Comparison of ENCODE assay signal across 8 cellular contexts in the genomic region with DNA sequence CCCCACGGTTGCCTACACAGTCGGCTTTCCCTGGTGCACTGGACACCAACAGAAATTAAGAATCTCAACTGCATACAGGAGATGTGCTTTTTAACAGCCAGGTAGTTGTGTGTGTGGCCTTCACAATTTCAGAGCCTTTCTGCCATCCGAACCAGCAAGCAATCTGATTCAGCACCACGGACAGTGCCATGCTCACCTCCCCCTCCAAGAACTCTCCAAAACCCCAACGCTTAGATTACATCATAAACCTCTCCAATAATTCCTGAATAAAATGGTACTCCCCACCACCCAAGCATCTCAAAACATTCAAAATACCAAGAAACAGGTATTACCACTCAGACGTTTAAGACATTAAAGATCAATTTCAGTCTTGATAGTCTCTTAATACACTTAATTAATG. TPM values are rescaled to one million over a fixed set of nuclear protein-coding genes. Genes with fewer than 3 reads are reported as not detected.
DNase-seq lines count a peak whose midpoint lies in the region; ATAC-seq and TF ChIP-seq lines count a peak whose summit lies in the region.

No MANE protein-coding gene starts in this region.

- no peaks in the 10 kb centered on the region for H3K36me3 ChIP-seq in neural progenitor cell
- H3K36me3 ChIP-seq in esophagus squamous epithelium: peaks cover 6 to 33% (median 7%) of the 10 kb centered on the region in 3 donors

- peaks cover 100% of the 10 kb centered on the region for H4K20me1 ChIP-seq in neural progenitor cell (ENCODE audit: low read depth)

- H3K4me2 ChIP-seq in neural progenitor cell: no peak overlapping the region

- peaks cover 5% of the 10 kb centered on the region for H3F3A ChIP-seq in neural progenitor cell (ENCODE audit: low read depth)

- no peak for TF ChIP-seq POLR2A in esophagus squamous epithelium (IDR thresholded peaks at IDR 0.05)

- intact Hi-C loops in esophagus squamous epithelium (cut with DNase I): no loop called here

- no peak overlapping the region for H3K4me3 ChIP-seq in neural progenitor cell
- no peak overlapping the region for H3K4me3 ChIP-seq in esophagus squamous epithelium

- 39 to 44% methylated on average over 6 of the region's 6 CpGs for WGBS in esophagus squamous epithelium, 2 donors

- TF ChIP-seq CTCF in neural progenitor cell (IDR thresholded peaks at IDR 0.05): no peak
- no peak for TF ChIP-seq CTCF in esophagus squamous epithelium (IDR thresholded peaks at IDR 0.05)

- DNase-seq in HCEC 1CT: peak; percentile 14
- peak; percentile 23 to 41 (median 27) for DNase-seq in T-helper 17 cell
- DNase-seq in dermis microvascular lymphatic vessel endothelial cell (ENCODE audit: low read depth in 2 of 2): peak; percentile 48 to 69
- peak; percentile 81 for DNase-seq in neural progenitor cell (ENCODE audit: low spot score)
- DNase-seq in NCI-H748 (lab: John Stamatoyannopoulos, UW; ENCODE audit: unreplicated experiment): no peak
- DNase-seq in COR-L47 (lab: John Stamatoyannopoulos, UW): no peak
- no peak for DNase-seq in esophagus squamous epithelium (lab: John Stamatoyannopoulos, UW)
- no peak for DNase-seq in stimulated activated naive B cell treated with anti-CD40 and anti-IgM and Interleukin-4, amounts not matched to agents 10 μg/mL and 1 μg/mL and 100 μg/mL, for 72 hours

- H3K4me3 Mint-ChIP-seq in T-helper 17 cell (no peak overlapping the region), neural progenitor cell (no peak overlapping the region)
- no peak overlapping the region for H3K4me3 Mint-ChIP-seq in stimulated activated naive B cell treated with anti-CD40 and anti-IgM and Interleukin-4, amounts not matched to agents 10 μg/mL and 1 μg/mL and 100 μg/mL, for 72 hours

- H3K36me3 Mint-ChIP-seq in T-helper 17 cell (ENCODE audit: low read depth): no peaks in the 10 kb centered on the region
- peaks cover 25% of the 10 kb centered on the region for H3K36me3 Mint-ChIP-seq in neural progenitor cell
- peaks cover 24 to 34% of the 10 kb centered on the region in 2 donors for H3K36me3 Mint-ChIP-seq in stimulated activated naive B cell treated with anti-CD40 and anti-IgM and Interleukin-4, amounts not matched to agents 10 μg/mL and 1 μg/mL and 100 μg/mL, for 72 hours

- H3K27me3 ChIP-seq in neural progenitor cell (no peaks in the 10 kb centered on the region), esophagus squamous epithelium (no peaks in the 10 kb centered on the region)

- H3K27ac ChIP-seq in neural progenitor cell (no peak overlapping the region), esophagus squamous epithelium (no peak overlapping the region)

- H3K27ac Mint-ChIP-seq in T-helper 17 cell (peak overlapping the region; percentile 12), neural progenitor cell (no peak overlapping the region)
- H3K27ac Mint-ChIP-seq in stimulated activated naive B cell treated with anti-CD40 and anti-IgM and Interleukin-4, amounts not matched to agents 10 μg/mL and 1 μg/mL and 100 μg/mL, for 72 hours: no peak overlapping the region

- ATAC-seq in T-helper 17 cell: no peak
- ATAC-seq in stimulated activated naive B cell treated with anti-CD40 and anti-IgM and Interleukin-4, amounts not matched to agents 10 μg/mL and 1 μg/mL and 100 μg/mL, for 72 hours (replicated peaks): no peak

- H3K9me3 Mint-ChIP-seq in neural progenitor cell: peaks cover 2% of the 10 kb centered on the region
- H3K9me3 Mint-ChIP-seq in stimulated activated naive B cell treated with anti-CD40 and anti-IgM and Interleukin-4, amounts not matched to agents 10 μg/mL and 1 μg/mL and 100 μg/mL, for 72 hours: no peaks in the 10 kb centered on the region

- no peak overlapping the region for H2AFZ ChIP-seq in neural progenitor cell (replicated peaks)

- H3K4me1 Mint-ChIP-seq in T-helper 17 cell (peaks cover 41% of the 10 kb centered on the region), neural progenitor cell (peaks cover 39% of the 10 kb centered on the region)
- H3K4me1 Mint-ChIP-seq in stimulated activated naive B cell treated with anti-CD40 and anti-IgM and Interleukin-4, amounts not matched to agents 10 μg/mL and 1 μg/mL and 100 μg/mL, for 72 hours: peaks cover 46 to 79% of the 10 kb centered on the region in 2 donors

- no peaks in the 10 kb centered on the region for H3K27me3 Mint-ChIP-seq in T-helper 17 cell
- H3K27me3 Mint-ChIP-seq in neural progenitor cell (ENCODE audit: insufficient read depth, low read depth): peaks cover 2% of the 10 kb centered on the region
- no peaks in the 10 kb centered on the region for H3K27me3 Mint-ChIP-seq in stimulated activated naive B cell treated with anti-CD40 and anti-IgM and Interleukin-4, amounts not matched to agents 10 μg/mL and 1 μg/mL and 100 μg/mL, for 72 hours

- H3K9me3 ChIP-seq in T-helper 17 cell (ENCODE audit: control insufficient read depth, low read length, poor library complexity, severe bottlenecking): no peaks in the 10 kb centered on the region
- no peaks in the 10 kb centered on the region for H3K9me3 ChIP-seq in neural progenitor cell (ENCODE audit: low read depth)
- H3K9me3 ChIP-seq in esophagus squamous epithelium: no peaks in the 10 kb centered on the region

- H3K9ac ChIP-seq in neural progenitor cell: no peak overlapping the region

- H3K79me2 ChIP-seq in neural progenitor cell (ENCODE audit: low read depth): peaks cover 100% of the 10 kb centered on the region

- peaks cover 3% of the 10 kb centered on the region for H3K4me1 ChIP-seq in neural progenitor cell
- peaks cover 0 to 56% (median 0%) of the 10 kb centered on the region in 3 donors for H3K4me1 ChIP-seq in esophagus squamous epithelium

RNA-seq across cellular contexts. Expression of gene USP7, which starts 31.8 kb away (rescaled TPM):
- total RNA-seq in T-helper 17 cell (100 to 1,000 TPM; 259 to 282 TPM), dermis microvascular lymphatic vessel endothelial cell (42.0 and 52.1 TPM in 2 replicates), neural progenitor cell (ENCODE audit: low replicate concordance) (76.3 and 90.3 TPM in 2 replicates), esophagus squamous epithelium (100 to 1,000 TPM in 2 of 4 donors, 10 to 100 TPM in 2; 62.5 to 109 (median 89.1) TPM)

RNA-seq across cellular contexts. Expression of gene LITAFD, which starts 49.7 kb away (rescaled TPM):
- under 1 TPM in 1 of 2 donors, not detected in 1; 0.75 TPM for total RNA-seq in T-helper 17 cell
- total RNA-seq in dermis microvascular lymphatic vessel endothelial cell: not detected in 2 replicates
- total RNA-seq in neural progenitor cell (ENCODE audit: low replicate concordance): not detected in 2 replicates
- not detected for total RNA-seq in esophagus squamous epithelium

Comparison
In these comparisons a context has a peak if more than half of its experiments do, and no peak if none do; other contexts are left out.
1. DNase-seq: peak in HCEC 1CT (single experiment), T-helper 17 cell (3 of 3), dermis microvascular lymphatic vessel endothelial cell (2 of 2) and neural progenitor cell (single experiment); none in NCI-H748 (single experiment), COR-L47 (single experiment), esophagus squamous epithelium (single experiment) and stimulated activated naive B cell treated with anti-CD40 and anti-IgM and Interleukin-4, amounts not matched to agents 10 μg/mL and 1 μg/mL and 100 μg/mL, for 72 hours (single experiment).